ENCODE assay signal across 1 cellular context in the genomic region with DNA sequence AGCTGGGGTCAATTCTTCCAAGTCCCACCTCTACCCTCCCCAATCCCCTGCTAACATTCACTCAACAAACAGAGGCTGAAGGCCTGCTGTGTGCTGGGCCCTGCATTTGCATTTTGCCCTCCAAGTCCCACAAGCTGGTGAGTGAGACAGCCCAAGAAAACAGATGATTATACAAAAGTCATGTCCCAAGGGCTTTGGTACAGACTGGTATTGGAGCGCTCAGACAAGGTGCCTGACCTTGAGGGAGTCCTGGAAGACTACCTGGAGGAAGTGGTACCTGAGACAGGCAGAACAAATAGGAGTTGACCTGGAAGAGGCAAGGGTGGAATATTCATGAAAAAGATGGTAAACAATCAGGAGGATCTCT.
TF ChIP-seq lines count a peak whose summit lies in the region.

No MANE protein-coding gene starts in this region.

TF ChIP-seq in A549, 52 proteins besides CTCF, POLR2A, EP300 and RAD21:
- no peak for TF ChIP-seq FOSB (CRISPR knock-in tag; IDR thresholded peaks at IDR 0.05)
- TF ChIP-seq JUN (IDR thresholded peaks at IDR 0.05): no peak
- no peak for TF ChIP-seq HOXB5 (CRISPR knock-in tag; IDR thresholded peaks at IDR 0.05)
- TF ChIP-seq ZFP36 (IDR thresholded peaks at IDR 0.05; ENCODE audit: borderline replicate concordance, partially characterized antibody): peak; percentile 41
- TF ChIP-seq ZNF302 (CRISPR knock-in tag; IDR thresholded peaks at IDR 0.05): no peak
